1 cellular context compared by ENCODE assay signal in genomic region chr5:167664222-167664804, GRCh38.
TF ChIP-seq lines count a peak whose summit lies in the region.

No MANE protein-coding gene starts in this region.

TF ChIP-seq in GM12878, 131 proteins besides CTCF, POLR2A, EP300 and RAD21 (continued from another document):
- TF ChIP-seq IRF5 (IDR thresholded peaks at IDR 0.05; ENCODE audit: borderline replicate concordance) (no peak), ZNF592 (IDR thresholded peaks at IDR 0.05) (peak; percentile 91), SMC3 (IDR thresholded peaks at IDR 0.05; ENCODE audit: borderline replicate concordance, low read length) (no peak), MTA2 (IDR thresholded peaks at IDR 0.05; ENCODE audit: low read depth) (peak; percentile 57; the same call in 1 of the 2 replicates), RB1 (IDR thresholded peaks at IDR 0.05; ENCODE audit: borderline replicate concordance) (no peak), KLF5 (IDR thresholded peaks at IDR 0.05; ENCODE audit: partially characterized antibody) (no peak)
TF ChIP-seq in GM12878: peak in this region for 4.
